1 cellular context compared by ENCODE assay signal in genomic region chr3:126179825-126180476, GRCh38.
TF ChIP-seq lines count a peak whose summit lies in the region.

No MANE protein-coding gene starts in this region.

TF ChIP-seq in HepG2, 621 proteins besides CTCF, POLR2A, EP300 and RAD21 (continued from another document and continues in another):
- no peak for TF ChIP-seq HNF4G (IDR thresholded peaks at IDR 0.05; ENCODE audit: borderline replicate concordance, low read depth, low read length)
- 0 out of 2 replicates have a peak, but pooled peaks have one; percentile 1 for TF ChIP-seq HNF4G (CRISPR knock-in tag; IDR thresholded peaks at IDR 0.05; ENCODE audit: borderline replicate concordance, low read depth)
- 0 out of 2 replicates have a peak, but pooled peaks have one; percentile 27 for TF ChIP-seq HINFP (CRISPR knock-in tag; IDR thresholded peaks at IDR 0.05; ENCODE audit: low read depth)
- 0 out of 2 replicates have a peak, but pooled peaks have one; percentile 42 for TF ChIP-seq ZNF709 (CRISPR knock-in tag; IDR thresholded peaks at IDR 0.05)
- no peak for TF ChIP-seq NR0B2 (CRISPR knock-in tag; IDR thresholded peaks at IDR 0.05)
- TF ChIP-seq ZNF609 (CRISPR knock-in tag; IDR thresholded peaks at IDR 0.05; ENCODE audit: borderline replicate concordance), result 0 out of 2 replicates have a peak, but pooled peaks have one; percentile 42
- peak; percentile 49; the same call in 1 of the 2 replicates for TF ChIP-seq ZFY (CRISPR knock-in tag; IDR thresholded peaks at IDR 0.05)
- no peak for TF ChIP-seq RELA (CRISPR knock-in tag; IDR thresholded peaks at IDR 0.05)
- TF ChIP-seq U2AF1 (optimal IDR thresholded peaks at IDR 0.05; ENCODE audit: low read depth, low read length), result peak; percentile 21
- peak; percentile 60; the same call in 1 of the 2 replicates for TF ChIP-seq ZFP90 (CRISPR knock-in tag; IDR thresholded peaks at IDR 0.05; ENCODE audit: borderline replicate concordance)
- peak; percentile 5; the same call in 1 of the 2 replicates for TF ChIP-seq ZNF546 (CRISPR knock-in tag; conservative IDR thresholded peaks at IDR 0.05)
- TF ChIP-seq NONO (IDR thresholded peaks at IDR 0.05), result no peak
- no peak for TF ChIP-seq NONO (CRISPR knock-in tag; conservative IDR thresholded peaks at IDR 0.05)
- peak; percentile 63; the same call in 1 of the 2 replicates for TF ChIP-seq ZNF790 (CRISPR knock-in tag; IDR thresholded peaks at IDR 0.05; ENCODE audit: borderline replicate concordance)
- TF ChIP-seq ZHX2 (IDR thresholded peaks at IDR 0.05; ENCODE audit: low read depth), result no peak
- TF ChIP-seq ZHX2 (CRISPR knock-in tag; IDR thresholded peaks at IDR 0.05; ENCODE audit: borderline replicate concordance), result peak; percentile 44; the same call in 1 of the 2 replicates
- TF ChIP-seq ZNF83 (CRISPR knock-in tag; IDR thresholded peaks at IDR 0.05; ENCODE audit: borderline replicate concordance), result no peak
- TF ChIP-seq ZBTB7B (CRISPR knock-in tag; IDR thresholded peaks at IDR 0.05), result peak; percentile 79
- TF ChIP-seq SP5 (CRISPR knock-in tag; IDR thresholded peaks at IDR 0.05; ENCODE audit: borderline replicate concordance, low read depth), result no peak
- TF ChIP-seq FOXO4 (CRISPR knock-in tag; conservative IDR thresholded peaks at IDR 0.05), result no peak
- peak in 1 of 2 experiments; percentile 45; a peak in 1 of 4 replicates for TF ChIP-seq HMGXB4 (CRISPR knock-in tag; IDR thresholded peaks at IDR 0.05; ENCODE audit: borderline replicate concordance in 1 of 2, low read depth in 1 of 2)
- peak; percentile 67; the same call in 1 of the 2 replicates for TF ChIP-seq ISL2 (CRISPR knock-in tag; IDR thresholded peaks at IDR 0.05)
- TF ChIP-seq GABPB1 (CRISPR knock-in tag; IDR thresholded peaks at IDR 0.05), result no peak
- TF ChIP-seq MEF2D (CRISPR knock-in tag; IDR thresholded peaks at IDR 0.05), result 0 out of 2 replicates have a peak, but pooled peaks have one; percentile 8
- no peak for TF ChIP-seq DDIT3 (CRISPR knock-in tag; IDR thresholded peaks at IDR 0.05)
- no peak for TF ChIP-seq STAT5B (CRISPR knock-in tag; IDR thresholded peaks at IDR 0.05)
- TF ChIP-seq DBP (CRISPR knock-in tag; IDR thresholded peaks at IDR 0.05; ENCODE audit: not compliant biosample characterization), result no peak
- TF ChIP-seq ZBTB20 (CRISPR knock-in tag; IDR thresholded peaks at IDR 0.05; ENCODE audit: borderline replicate concordance, low read depth), result no peak
- TF ChIP-seq THRA (CRISPR knock-in tag; IDR thresholded peaks at IDR 0.05; ENCODE audit: borderline replicate concordance), result no peak
- 0 out of 2 replicates have a peak, but pooled peaks have one; percentile 15 for TF ChIP-seq ZNF816 (CRISPR knock-in tag; IDR thresholded peaks at IDR 0.05; ENCODE audit: borderline replicate concordance)
- no peak for TF ChIP-seq ZNF260 (CRISPR knock-in tag; IDR thresholded peaks at IDR 0.05; ENCODE audit: borderline replicate concordance, low read depth)
- TF ChIP-seq ASH2L (IDR thresholded peaks at IDR 0.05; ENCODE audit: insufficient read length, low read depth, low read length), result peak; percentile 76
- TF ChIP-seq POLR2AphosphoS5 (IDR thresholded peaks at IDR 0.05; ENCODE audit: low read depth, low read length), result peak; percentile 67
- TF ChIP-seq ZNF574 (CRISPR knock-in tag; IDR thresholded peaks at IDR 0.05), result peak; percentile 43; the same call in 1 of the 2 replicates
- TF ChIP-seq KAT7 (CRISPR knock-in tag; IDR thresholded peaks at IDR 0.05; ENCODE audit: borderline replicate concordance), result no peak
